8 cellular contexts compared by ENCODE assay signal in genomic region chr10:132538031-132538789, GRCh38. TPM values are rescaled to one million over a fixed set of nuclear protein-coding genes. Genes with fewer than 3 reads are reported as not detected.
A peak's percentile ranks its signal among the peaks of the same experiment; 100 is the strongest.
DNase-seq lines count a peak whose midpoint lies in the region; ATAC-seq, FAIRE-seq and TF ChIP-seq lines count a peak whose summit lies in the region.

No MANE protein-coding gene starts in this region.

- H3K9ac ChIP-seq in keratinocyte (ENCODE audit: control insufficient read depth, extremely low read depth, insufficient read depth, low read length) (peak overlapping the region; percentile 78), stomach smooth muscle (ENCODE audit: low read length in 2 of 2) (peak overlapping the region; percentile 70 to 87)

- peaks cover 6% of the 10 kb centered on the region for H4K20me1 ChIP-seq in keratinocyte (ENCODE audit: control insufficient read depth, extremely low read depth, insufficient read depth, low read length)

- peak overlapping the region; percentile 20 for H3K27ac ChIP-seq in keratinocyte (ENCODE audit: control insufficient read depth, insufficient read depth, low read length)
- peak overlapping the region; percentile 86 for H3K27ac ChIP-seq in stomach smooth muscle (ENCODE audit: low read length)

- H3K79me2 ChIP-seq in keratinocyte (ENCODE audit: control insufficient read depth, insufficient read depth, low read length): peaks cover 14% of the 10 kb centered on the region

- ATAC-seq in HG02588 (IDR thresholded peaks at IDR 0.05; ENCODE audit: unreplicated experiment) (peak; percentile 4), GM18868 (IDR thresholded peaks at IDR 0.05; ENCODE audit: unreplicated experiment) (no peak)

- H3K4me3 ChIP-seq in AG04449 (ENCODE audit: low read depth, low read length) (peak overlapping the region; percentile 66), keratinocyte (ENCODE audit: control insufficient read depth in 2 of 3, extremely low read depth in 1 of 3, insufficient read depth in 2 of 3, low read depth in 1 of 3, low read length in 3 of 3) (peak overlapping the region; percentile 56 to 82 (median 76)), stomach smooth muscle (ENCODE audit: low read length in 2 of 2) (peak overlapping the region; percentile 73 to 88)

- no peaks in the 10 kb centered on the region for H3K36me3 ChIP-seq in keratinocyte (ENCODE audit: control insufficient read depth in 2 of 2, extremely low read depth in 1 of 2, insufficient read depth in 2 of 2, low read length in 2 of 2)
- no peaks in the 10 kb centered on the region for H3K36me3 ChIP-seq in stomach smooth muscle (ENCODE audit: control insufficient read depth in 2 of 2, insufficient read depth in 2 of 2, low read length in 2 of 2)

- no peak for FAIRE-seq in keratinocyte (lab: Jason Lieb, UNC)

- DNase-seq in AG04449 (ENCODE audit: low read depth, low spot score): no peak
- DNase-seq in astrocyte of the hippocampus (ENCODE audit: low read depth, low spot score): peak; percentile 38
- no peak for DNase-seq in keratinocyte (ENCODE audit: low read depth, low spot score)
- DNase-seq in NCI-H82 (lab: John Stamatoyannopoulos, UW): no peak
- no peak for DNase-seq in stimulated activated naive CD4-positive, alpha-beta T cell treated with Interleukin-2 at 50 U/mL for 16 hours (lab: John Stamatoyannopoulos, UW)

- dilution Hi-C loops in keratinocyte (cut with MboI; ENCODE audit: extremely low pct_ligation_motif_present, low sequenced_read_pairs): no loop called here

- H3K27me3 ChIP-seq in keratinocyte (ENCODE audit: control insufficient read depth, extremely low read depth, insufficient read depth, low read length) (no peaks in the 10 kb centered on the region), stomach smooth muscle (ENCODE audit: control insufficient read depth in 1 of 2, insufficient read depth in 2 of 2, low read length in 2 of 2) (no peaks in the 10 kb centered on the region)

- peak overlapping the region; percentile 96 for H3K4me2 ChIP-seq in keratinocyte (ENCODE audit: control insufficient read depth, extremely low read depth, insufficient read depth, low read depth, low read length)

- H3K9me3 ChIP-seq in keratinocyte (ENCODE audit: control insufficient read depth, low read depth, low read length): no peaks in the 10 kb centered on the region
- no peaks in the 10 kb centered on the region for H3K9me3 ChIP-seq in stomach smooth muscle (ENCODE audit: control insufficient read depth in 2 of 2, low read length in 2 of 2)

- H3K4me1 ChIP-seq in keratinocyte (ENCODE audit: control insufficient read depth, extremely low read depth, insufficient read depth, low read length): peaks cover 24% of the 10 kb centered on the region
- H3K4me1 ChIP-seq in stomach smooth muscle (ENCODE audit: control insufficient read depth, insufficient read depth, low read length): peaks cover 53% of the 10 kb centered on the region

- POLR2A ChIA-PET in AG04449 (lab: Yijun Ruan, JAX): interaction anchor here (1.2 kb wide), 1 partner anchor 270 kb away, joined by 4 read pairs; no protein-coding TSS in a partner anchor

- TF ChIP-seq CTCF in AG04449 (IDR thresholded peaks at IDR 0.05; ENCODE audit: insufficient read depth, low read length, missing control alignments) (no peak), keratinocyte (optimal IDR thresholded peaks at IDR 0.05 in 1 of 3, IDR thresholded peaks at IDR 0.05 in 1 of 3, conservative IDR thresholded peaks at IDR 0.05 in 1 of 3; ENCODE audit: extremely low read depth in 1 of 3, insufficient read depth in 2 of 3, low read length in 3 of 3) (no peak)

- H2AFZ ChIP-seq in keratinocyte (ENCODE audit: control insufficient read depth, low read length): peak overlapping the region; percentile 19

- CTCF ChIA-PET in AG04449 (lab: Yijun Ruan, JAX): interaction anchor here (1.7 to 4.3 kb wide), 2 partner anchors 79 to 87 kb away, joined by 3 to 18 read pairs; no protein-coding TSS in a partner anchor

- H3K9me1 ChIP-seq in keratinocyte (ENCODE audit: control insufficient read depth, extremely low read depth, insufficient read depth, low read length): no peaks in the 10 kb centered on the region

RNA-seq across cellular contexts. Expression of gene INPP5A, which starts 0.6 kb away (rescaled TPM):
- polyA plus RNA-seq in keratinocyte: 8.7 to 18.9 TPM (median 11.2 TPM) in 3 replicates
- 2.2 TPM for polyA plus RNA-seq in keratinocyte (2011; ENCODE audit: low read depth)
- polyA plus RNA-seq in keratinocyte (2011; cell fraction: cytosol; rRNA removed): 11.5 and 12.1 TPM in 2 replicates
- polyA plus RNA-seq in keratinocyte (2011; cell fraction: nucleus; rRNA removed): 6.2 and 8.2 TPM in 2 replicates
- 7.7 and 13.5 TPM in 2 replicates for polyA plus RNA-seq in keratinocyte (2012; ENCODE audit: low replicate concordance)
- 14.7 to 20.5 TPM (median 15.0 TPM) in 3 replicates for polyA minus RNA-seq in keratinocyte
- polyA minus RNA-seq in keratinocyte (2011; cell fraction: cytosol; rRNA and poly(A)+ RNA removed): 20.3 TPM
- polyA minus RNA-seq in keratinocyte (2011; cell fraction: nucleus; rRNA and poly(A)+ RNA removed): 4.7 and 8.1 TPM in 2 replicates
